Comparison of ENCODE assay signal across 14 cellular contexts in the genomic region with DNA sequence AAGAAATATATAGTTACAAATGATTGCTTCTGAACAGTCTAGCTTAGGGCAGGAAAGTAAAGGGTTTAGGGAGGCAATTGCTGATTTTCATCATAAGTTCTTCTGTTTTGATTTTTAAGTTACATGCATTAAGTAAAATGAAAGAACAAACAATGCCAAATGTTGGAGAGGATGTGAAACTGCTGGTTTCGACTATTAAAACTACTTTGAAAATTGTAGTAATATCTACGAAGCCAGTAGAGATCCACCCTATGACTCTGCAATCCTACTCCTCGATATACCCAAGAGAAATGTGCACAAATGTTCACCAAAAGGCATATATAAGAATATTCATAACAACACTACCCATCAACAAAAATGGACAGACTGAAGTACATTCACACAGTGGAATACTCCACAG.
DNase-seq lines count a peak whose midpoint lies in the region; ATAC-seq and TF ChIP-seq lines count a peak whose summit lies in the region.
"Had no signal": no experiment of that assay in that cellular context is flagged by ENCODE, and none has a peak within 500 bp of the region (broad histone marks: within the 10 kb centered on the region; RNA-seq: fewer than 3 reads in every experiment).

No MANE protein-coding gene starts in this region.

- no peaks in the 10 kb centered on the region for H3K27me3 ChIP-seq in GM06990 (replicated peaks; ENCODE audit: control insufficient read depth, insufficient read depth, low read length)
- H3K27me3 ChIP-seq: body of pancreas, esophagus muscularis mucosa, spleen had no signal

- no peak for TF ChIP-seq CTCF in GM06990 (IDR thresholded peaks at IDR 0.05; ENCODE audit: insufficient read depth, low read length, poor library complexity, severe bottlenecking)

- CTCF ChIA-PET in activated naive CD4-positive, alpha-beta T cell treated with anti-CD3 and anti-CD28 coated beads, Interleukin-2, amount 10 ng/mL, durations not matched to agents 7 days and 5 days (lab: Charles Lee) = interaction anchor here (2.1 kb wide), 1 partner anchor 9 kb away, joined by 9 read pairs; no protein-coding TSS in a partner anchor

- H3K27ac Mint-ChIP-seq in activated naive CD4-positive, alpha-beta T cell treated with anti-CD3 and anti-CD28 coated beads, Interleukin-2, amount 10 ng/mL, durations not matched to agents 7 days and 5 days = no peak overlapping the region
- H3K27ac Mint-ChIP-seq: natural killer cell; T-helper 1 cell treated with Interleukin-12 subunit alpha and Interleukin-12 subunit beta and Interleukin-4 antibody, amounts not matched to agents 30 μg/mL and 1 μg/mL, for 36 hours had no signal

- no peaks in the 10 kb centered on the region for H3K27me3 Mint-ChIP-seq in activated naive CD4-positive, alpha-beta T cell treated with anti-CD3 and anti-CD28 coated beads, Interleukin-2, amount 10 ng/mL, durations not matched to agents 7 days and 5 days

- H3K36me3 Mint-ChIP-seq in activated naive CD4-positive, alpha-beta T cell treated with anti-CD3 and anti-CD28 coated beads, Interleukin-2, amount 10 ng/mL, durations not matched to agents 7 days and 5 days = peaks cover 5% of the 10 kb centered on the region
- H3K36me3 Mint-ChIP-seq: natural killer cell had no signal

- H3K4me3 Mint-ChIP-seq in activated naive CD4-positive, alpha-beta T cell treated with anti-CD3 and anti-CD28 coated beads, Interleukin-2, amount 10 ng/mL, durations not matched to agents 7 days and 5 days = no peak overlapping the region
- H3K4me3 Mint-ChIP-seq: natural killer cell; T-helper 1 cell treated with Interleukin-12 subunit alpha and Interleukin-12 subunit beta and Interleukin-4 antibody, amounts not matched to agents 30 μg/mL and 1 μg/mL, for 36 hours had no signal

- peaks cover 24% of the 10 kb centered on the region for H3K4me1 Mint-ChIP-seq in activated naive CD4-positive, alpha-beta T cell treated with anti-CD3 and anti-CD28 coated beads, Interleukin-2, amount 10 ng/mL, durations not matched to agents 7 days and 5 days

- no peak overlapping the region for H3K4me3 ChIP-seq in GM06990 (replicated peaks; ENCODE audit: low read depth, low read length)
- H3K4me3 ChIP-seq: body of pancreas, esophagus muscularis mucosa, spleen had no signal

- ATAC-seq in GM19395 (IDR thresholded peaks at IDR 0.05; ENCODE audit: unreplicated experiment) = peak; percentile 95
- peak; percentile 71 for ATAC-seq in HG02840 (IDR thresholded peaks at IDR 0.05; ENCODE audit: low FRiP score, unreplicated experiment)
- ATAC-seq in HG03571 (IDR thresholded peaks at IDR 0.05; ENCODE audit: unreplicated experiment) = peak; percentile 80
- ATAC-seq: body of pancreas, HCT116, natural killer cell had no signal

- H3K9me3 Mint-ChIP-seq in activated naive CD4-positive, alpha-beta T cell treated with anti-CD3 and anti-CD28 coated beads, Interleukin-2, amount 10 ng/mL, durations not matched to agents 7 days and 5 days = no peaks in the 10 kb centered on the region
- H3K9me3 Mint-ChIP-seq: natural killer cell; T-helper 1 cell treated with Interleukin-12 subunit alpha and Interleukin-12 subunit beta and Interleukin-4 antibody, amounts not matched to agents 30 μg/mL and 1 μg/mL, for 36 hours had no signal

- H3K36me3 ChIP-seq in GM06990 (ENCODE audit: control insufficient read depth, insufficient read depth, low read length) = no peaks in the 10 kb centered on the region
- H3K36me3 ChIP-seq: esophagus muscularis mucosa, spleen had no signal

- DNase-seq in GM06990 (ENCODE audit: extremely low read depth, insufficient read length) (peak; percentile 26), NCI-H1694 (lab: John Stamatoyannopoulos, UW) (no peak), SW480 (ENCODE audit: low spot score) (no peak)
- DNase-seq in activated naive CD4-positive, alpha-beta T cell treated with anti-CD3 and anti-CD28 coated beads, Interleukin-2, amount 10 ng/mL, durations not matched to agents 7 days and 5 days = no peak
- DNase-seq in activated CD4-positive, alpha-beta T cell treated with anti-CD3 and anti-CD28 coated beads, Interleukin-2, amount 50 U/mL, for 4 hours = no peak
- DNase-seq: body of pancreas, natural killer cell, spleen had no signal
